In genomic region chr6:47153066-47153755, GRCh38 we compare ENCODE assay signal across 19 cellular contexts.
A peak's percentile ranks its signal among the peaks of the same experiment; 100 is the strongest.
DNase-seq lines count a peak whose midpoint lies in the region; ATAC-seq, FAIRE-seq and TF ChIP-seq lines count a peak whose summit lies in the region.
"Had no signal": no experiment of that assay in that cellular context is flagged by ENCODE, and none has a peak within 500 bp of the region (broad histone marks: within the 10 kb centered on the region; RNA-seq: fewer than 3 reads in every experiment).

No MANE protein-coding gene starts in this region.

- TF ChIP-seq POLR2A in H54 (IDR thresholded peaks at IDR 0.05; ENCODE audit: low read depth, low read length), result no peak

- H3K27ac ChIP-seq in RWPE2 (ENCODE audit: poor library complexity, severe bottlenecking), result peak overlapping the region; percentile 12
- H3K27ac ChIP-seq: coronary artery, foreskin keratinocyte, thyroid gland had no signal

- H3K27me3 Mint-ChIP-seq in endothelial cell (ENCODE audit: unreplicated experiment), result no peaks in the 10 kb centered on the region
- no peaks in the 10 kb centered on the region for H3K27me3 Mint-ChIP-seq in activated CD4-positive, alpha-beta memory T cell treated with anti-CD3 and anti-CD28 coated beads, Interleukin-2, amount 10 ng/mL, durations not matched to agents 7 days and 5 days
- H3K27me3 Mint-ChIP-seq: activated naive CD8-positive, alpha-beta T cell had no signal

- H3K9me3 ChIP-seq in RWPE2 (ENCODE audit: severe bottlenecking), result no peaks in the 10 kb centered on the region
- H3K9me3 ChIP-seq: SK-N-SH, thyroid gland had no signal

- CTCF ChIA-PET in activated CD4-positive, alpha-beta memory T cell treated with anti-CD3 and anti-CD28 coated beads, Interleukin-2, amount 10 ng/mL, durations not matched to agents 7 days and 5 days (lab: Charles Lee), result no interaction called here

- H3K9me3 Mint-ChIP-seq in endothelial cell (ENCODE audit: unreplicated experiment), result no peaks in the 10 kb centered on the region
- H3K9me3 Mint-ChIP-seq in activated CD4-positive, alpha-beta memory T cell treated with anti-CD3 and anti-CD28 coated beads, Interleukin-2, amount 10 ng/mL, durations not matched to agents 7 days and 5 days, result no peaks in the 10 kb centered on the region
- H3K9me3 Mint-ChIP-seq: activated B cell treated with CpG ODN at 0.5 μM for 24 hours had no signal

- peaks cover 5% of the 10 kb centered on the region for H3K4me1 ChIP-seq in RWPE2 (ENCODE audit: insufficient read depth, poor library complexity, severe bottlenecking)
- H3K4me1 ChIP-seq: foreskin keratinocyte had no signal

- H3K4me3 Mint-ChIP-seq in endothelial cell (ENCODE audit: unreplicated experiment), result no peak overlapping the region
- H3K4me3 Mint-ChIP-seq in activated CD4-positive, alpha-beta memory T cell treated with anti-CD3 and anti-CD28 coated beads, Interleukin-2, amount 10 ng/mL, durations not matched to agents 7 days and 5 days, result no peak overlapping the region
- H3K4me3 Mint-ChIP-seq: activated B cell treated with CpG ODN at 0.5 μM for 24 hours; activated naive CD8-positive, alpha-beta T cell had no signal

- no peaks in the 10 kb centered on the region for H3K27me3 ChIP-seq in RWPE2 (ENCODE audit: insufficient read depth, poor library complexity, severe bottlenecking)
- H3K27me3 ChIP-seq: foreskin keratinocyte, thyroid gland had no signal

- H3K4me3 ChIP-seq in RWPE2 (ENCODE audit: severe bottlenecking), result no peak overlapping the region
- H3K4me3 ChIP-seq: coronary artery, thyroid gland had no signal

- POLR2A ChIA-PET in activated CD4-positive, alpha-beta memory T cell treated with anti-CD3 and anti-CD28 coated beads, Interleukin-2, amount 10 ng/mL, durations not matched to agents 7 days and 5 days (lab: Charles Lee), result no interaction called here

- H3K36me3 Mint-ChIP-seq in endothelial cell (ENCODE audit: low read depth, unreplicated experiment), result no peaks in the 10 kb centered on the region
- H3K36me3 Mint-ChIP-seq in activated CD4-positive, alpha-beta memory T cell treated with anti-CD3 and anti-CD28 coated beads, Interleukin-2, amount 10 ng/mL, durations not matched to agents 7 days and 5 days (ENCODE audit: low read depth), result no peaks in the 10 kb centered on the region
- H3K36me3 Mint-ChIP-seq: activated naive CD8-positive, alpha-beta T cell had no signal

- peak; percentile 19; the same call in 1 of the 3 replicates for ATAC-seq in RWPE2 (ENCODE audit: low read depth)
- ATAC-seq: foreskin keratinocyte had no signal

- H3K4me1 Mint-ChIP-seq in endothelial cell (ENCODE audit: unreplicated experiment), result peaks cover 5% of the 10 kb centered on the region
- no peaks in the 10 kb centered on the region for H3K4me1 Mint-ChIP-seq in activated CD4-positive, alpha-beta memory T cell treated with anti-CD3 and anti-CD28 coated beads, Interleukin-2, amount 10 ng/mL, durations not matched to agents 7 days and 5 days
- H3K4me1 Mint-ChIP-seq: activated B cell treated with CpG ODN at 0.5 μM for 24 hours had no signal

- DNase-seq in 8988T (peak; percentile 27), H54 (ENCODE audit: insufficient read length, low spot score) (peak; percentile 57), RWPE2 (ENCODE audit: low spot score) (no peak), fibroblast of gingiva (ENCODE audit: low read depth) (peak; percentile 73), GM19238 (ENCODE audit: insufficient read length, low spot score) (no peak), endothelial cell (ENCODE audit: low spot score) (no peak), NCI-H748 treated with DMSO at 0.1 percent for 48 hours (lab: John Stamatoyannopoulos, UW) (no peak)
- no peak for DNase-seq in activated CD4-positive, alpha-beta memory T cell treated with anti-CD3 and anti-CD28 coated beads, Interleukin-2, amount 10 ng/mL, durations not matched to agents 7 days and 5 days
- DNase-seq: activated B cell treated with CpG ODN at 0.5 μM for 24 hours; activated CD8-positive, alpha-beta memory T cell treated with anti-CD3 and anti-CD28 coated beads, Interleukin-2, amount 50 U/mL, for 48 hours; foreskin keratinocyte; Kasumi-1; NCI-H2081; SK-N-SH; stimulated activated CD4-positive, alpha-beta T cell treated with anti-CD3 and anti-CD28 coated beads, Interleukin-2, amount 100 ng/mL, for 24 hours; thyroid gland had no signal

- TF ChIP-seq CTCF in RWPE2 (IDR thresholded peaks at IDR 0.05; ENCODE audit: poor library complexity, severe bottlenecking), result no peak
- no peak for TF ChIP-seq CTCF in endothelial cell (IDR thresholded peaks at IDR 0.05; ENCODE audit: unreplicated experiment)

- FAIRE-seq in H54 (lab: Jason Lieb, UNC), result no peak
- FAIRE-seq: islet of Langerhans had no signal

- no peaks in the 10 kb centered on the region for H3K36me3 ChIP-seq in RWPE2 (ENCODE audit: low read depth)
- H3K36me3 ChIP-seq: thyroid gland had no signal

- H3K27ac Mint-ChIP-seq in endothelial cell (ENCODE audit: unreplicated experiment), result no peak overlapping the region
- H3K27ac Mint-ChIP-seq in activated CD4-positive, alpha-beta memory T cell treated with anti-CD3 and anti-CD28 coated beads, Interleukin-2, amount 10 ng/mL, durations not matched to agents 7 days and 5 days, result no peak overlapping the region
- H3K27ac Mint-ChIP-seq: activated B cell treated with CpG ODN at 0.5 μM for 24 hours; activated naive CD8-positive, alpha-beta T cell had no signal

Comparison
In these comparisons a context has a peak if more than half of its experiments do, and no peak if none do; other contexts are left out.
1. DNase-seq: peak in 8988T (single experiment), H54 (single experiment) and fibroblast of gingiva (single experiment); none in RWPE2 (single experiment), GM19238 (single experiment), endothelial cell (single experiment), NCI-H748 treated with DMSO at 0.1 percent for 48 hours (single experiment) and activated CD4-positive, alpha-beta memory T cell treated with anti-CD3 and anti-CD28 coated beads, Interleukin-2, amount 10 ng/mL, durations not matched to agents 7 days and 5 days (single experiment).